Comparison of ENCODE assay signal across 8 cellular contexts in genomic region chr16:22188595-22189442, GRCh38. TPM values are rescaled to one million over a fixed set of nuclear protein-coding genes. Genes with fewer than 3 reads are reported as not detected.
DNase-seq lines count a peak whose midpoint lies in the region; ATAC-seq and TF ChIP-seq lines count a peak whose summit lies in the region.

No MANE protein-coding gene starts in this region.

- peaks cover 35% of the 10 kb centered on the region for H3K4me1 Mint-ChIP-seq in activated naive CD8-positive, alpha-beta T cell treated with anti-CD3 and anti-CD28 coated beads, Interleukin-2, amount 10 ng/mL, durations not matched to agents 7 days and 5 days
- H3K4me1 Mint-ChIP-seq in progenitor cell of endocrine pancreas (ENCODE audit: low read depth) = peaks cover 11% of the 10 kb centered on the region

- H3K9me3 Mint-ChIP-seq in activated naive CD8-positive, alpha-beta T cell treated with anti-CD3 and anti-CD28 coated beads, Interleukin-2, amount 10 ng/mL, durations not matched to agents 7 days and 5 days = no peaks in the 10 kb centered on the region
- no peaks in the 10 kb centered on the region for H3K9me3 Mint-ChIP-seq in progenitor cell of endocrine pancreas (ENCODE audit: low read depth)

- TF ChIP-seq RAD21 in SK-N-SH (IDR thresholded peaks at IDR 0.05; ENCODE audit: low read length) = peak; percentile 97

- H3K27me3 Mint-ChIP-seq in activated naive CD8-positive, alpha-beta T cell treated with anti-CD3 and anti-CD28 coated beads, Interleukin-2, amount 10 ng/mL, durations not matched to agents 7 days and 5 days = no peaks in the 10 kb centered on the region
- H3K27me3 Mint-ChIP-seq in progenitor cell of endocrine pancreas = peaks cover 12% of the 10 kb centered on the region

- H3K4me3 Mint-ChIP-seq in activated naive CD8-positive, alpha-beta T cell treated with anti-CD3 and anti-CD28 coated beads, Interleukin-2, amount 10 ng/mL, durations not matched to agents 7 days and 5 days = peak overlapping the region; percentile 98
- H3K4me3 Mint-ChIP-seq in progenitor cell of endocrine pancreas (ENCODE audit: low read depth) = peak overlapping the region; percentile 49

- no peak overlapping the region; a peak in 1 of 4 replicates for H3K4me3 ChIP-seq in SK-N-SH (ENCODE audit: low read depth in 2 of 2, low read length in 1 of 2)

- intact Hi-C loops in Right ventricle myocardium superior (cut with DNase I) = loop anchor here (5.0 to 10.0 kb wide), 3 partner anchors 104 to 234 kb away; partner anchors contain the start of genes PDZD9 and UQCRC2

- peak overlapping the region; percentile 100 for H3K27ac Mint-ChIP-seq in activated naive CD8-positive, alpha-beta T cell treated with anti-CD3 and anti-CD28 coated beads, Interleukin-2, amount 10 ng/mL, durations not matched to agents 7 days and 5 days
- peak overlapping the region; percentile 59 for H3K27ac Mint-ChIP-seq in progenitor cell of endocrine pancreas

- peak; percentile 80 for DNase-seq in MV-4-11 (lab: John Stamatoyannopoulos, UW)
- peak; percentile 73 for DNase-seq in SK-N-SH
- peak; percentile 58 for DNase-seq in activated naive CD8-positive, alpha-beta T cell treated with anti-CD3 and anti-CD28 coated beads, Interleukin-2, amount 10 ng/mL, durations not matched to agents 7 days and 5 days
- DNase-seq in Right ventricle myocardium superior = peak; percentile 65
- DNase-seq in progenitor cell of endocrine pancreas (ENCODE audit: low spot score, unreplicated experiment) = peak; percentile 51
- no peak for DNase-seq in NCI-H1048 (lab: John Stamatoyannopoulos, UW)

- no peak overlapping the region for H3K4me2 ChIP-seq in SK-N-SH

- TF ChIP-seq EP300 in SK-N-SH (IDR thresholded peaks at IDR 0.05; ENCODE audit: borderline replicate concordance in 1 of 2, low read depth in 1 of 2, low read length in 1 of 2) = 0 out of 4 replicates have a peak, but pooled peaks of 1 of the 2 experiments have one; percentile 9

- H3K9me2 ChIP-seq in SK-N-SH = no peaks in the 10 kb centered on the region

- POLR2A ChIA-PET in SK-N-SH (lab: Yijun Ruan, JAX) = interaction anchor here (0.7 to 1.3 kb wide), 4 partner anchors 181 to 238 kb away, joined by 3 read pairs; partner anchors contain the start of genes MOSMO and UQCRC2
- POLR2A ChIA-PET in activated naive CD8-positive, alpha-beta T cell treated with anti-CD3 and anti-CD28 coated beads, Interleukin-2, amount 10 ng/mL, durations not matched to agents 7 days and 5 days (lab: Charles Lee) = interaction anchor here (0.7 to 4.6 kb wide), 7 partner anchors 17 to 1388 kb away, joined by 3 to 27 read pairs (median 3); partner anchors contain the start of genes EEF2K, POLR3E and UQCRC2

- H4K20me1 ChIP-seq in SK-N-SH (ENCODE audit: insufficient read depth) = no peaks in the 10 kb centered on the region

- H3K79me2 ChIP-seq in SK-N-SH (ENCODE audit: insufficient read depth) = no peaks in the 10 kb centered on the region

- no peaks in the 10 kb centered on the region for H3K36me3 ChIP-seq in ES-I3 (ENCODE audit: insufficient read depth, low read length)
- no peaks in the 10 kb centered on the region for H3K36me3 ChIP-seq in SK-N-SH (replicated peaks in 1 of 2; ENCODE audit: control insufficient read depth in 1 of 2, insufficient read depth in 2 of 2, low read length in 1 of 2)

- H3K9me3 ChIP-seq in ES-I3 (ENCODE audit: control insufficient read depth, insufficient read depth, low read length) (no peaks in the 10 kb centered on the region), SK-N-SH (no peaks in the 10 kb centered on the region)

- peaks cover 11% of the 10 kb centered on the region; the same call in 1 of the 2 replicates for H3K4me1 ChIP-seq in ES-I3 (ENCODE audit: insufficient read depth, low read length)
- peaks cover 3 to 22% of the 10 kb centered on the region in 2 experiments; a peak in 2 of 4 replicates for H3K4me1 ChIP-seq in SK-N-SH (ENCODE audit: control insufficient read depth in 1 of 2, insufficient read depth in 2 of 2, low read depth in 1 of 2, low read length in 1 of 2)

- 44% methylated on average over 8 of the region's 8 CpGs for WGBS in SK-N-SH (ENCODE audit: low lambda C conversion rate)

- H2AFZ ChIP-seq in SK-N-SH (ENCODE audit: low read depth) = no peak overlapping the region

- peak overlapping the region in 1 of 2 experiments; percentile 72; a peak in 2 of 4 replicates for H3K27ac ChIP-seq in SK-N-SH (ENCODE audit: low read depth in 2 of 2, low read length in 1 of 2)

- CTCF ChIA-PET in SK-N-SH (lab: Yijun Ruan, JAX) = interaction anchor here (0.5 to 5.2 kb wide), 61 partner anchors 8 to 532 kb away, joined by 3 to 74 read pairs (median 4); partner anchors contain the start of genes MOSMO, PDZD9, POLR3E and UQCRC2

- ATAC-seq in activated naive CD8-positive, alpha-beta T cell treated with anti-CD3 and anti-CD28 coated beads, Interleukin-2, amount 10 ng/mL, durations not matched to agents 7 days and 5 days (ENCODE audit: low read depth) = no peak
- ATAC-seq in Right ventricle myocardium superior (ENCODE audit: poor library complexity) (no peak), HG03175 (IDR thresholded peaks at IDR 0.05; ENCODE audit: unreplicated experiment) (no peak)

- peaks cover 6% of the 10 kb centered on the region for H3F3A ChIP-seq in SK-N-SH (replicated peaks; ENCODE audit: insufficient read depth)

- H3K36me3 Mint-ChIP-seq in activated naive CD8-positive, alpha-beta T cell treated with anti-CD3 and anti-CD28 coated beads, Interleukin-2, amount 10 ng/mL, durations not matched to agents 7 days and 5 days = no peaks in the 10 kb centered on the region
- H3K36me3 Mint-ChIP-seq in progenitor cell of endocrine pancreas (ENCODE audit: insufficient read depth) = no peaks in the 10 kb centered on the region

- TF ChIP-seq CTCF in SK-N-SH (IDR thresholded peaks at IDR 0.05) (peak; percentile 87), progenitor cell of endocrine pancreas (IDR thresholded peaks at IDR 0.05; ENCODE audit: unreplicated experiment) (peak; percentile 84)

- H3K9ac ChIP-seq in ES-I3 (ENCODE audit: low read depth, low read length) (peak overlapping the region; percentile 77; the same call in 1 of the 2 replicates), SK-N-SH (no peak overlapping the region)

- no peaks in the 10 kb centered on the region for H3K27me3 ChIP-seq in SK-N-SH (ENCODE audit: insufficient read depth)

TF ChIP-seq in SK-N-SH, 30 proteins besides CTCF, POLR2A, EP300 and RAD21 (continues in another document):
- no peak for TF ChIP-seq CHD2 (IDR thresholded peaks at IDR 0.05; ENCODE audit: low read length, partially characterized antibody)
- TF ChIP-seq RXRA (IDR thresholded peaks at IDR 0.05; ENCODE audit: borderline replicate concordance, low read depth) = no peak
- no peak for TF ChIP-seq MEF2A (IDR thresholded peaks at IDR 0.05; ENCODE audit: borderline replicate concordance, low read depth)
- TF ChIP-seq ZBTB33 (IDR thresholded peaks at IDR 0.05; ENCODE audit: borderline replicate concordance, low read depth) = no peak
- no peak for TF ChIP-seq FOXM1 (IDR thresholded peaks at IDR 0.05; ENCODE audit: low read depth)
- TF ChIP-seq NRF1 (IDR thresholded peaks at IDR 0.05; ENCODE audit: low read depth, low read length) = no peak
- TF ChIP-seq MXI1 (IDR thresholded peaks at IDR 0.05; ENCODE audit: low read depth, low read length) = peak; percentile 36; the same call in 1 of the 2 replicates
- no peak for TF ChIP-seq TCF12 (IDR thresholded peaks at IDR 0.05)
- TF ChIP-seq GATA2 (CRISPR knock-in tag; IDR thresholded peaks at IDR 0.05) = no peak
- TF ChIP-seq YY1 (IDR thresholded peaks at IDR 0.05; ENCODE audit: low read depth) = no peak
- TF ChIP-seq SMC3 (IDR thresholded peaks at IDR 0.05; ENCODE audit: low read depth, low read length) = peak; percentile 85
- TF ChIP-seq EZH2phosphoT487 (IDR thresholded peaks at IDR 0.05; ENCODE audit: borderline replicate concordance, low read depth) = no peak
- TF ChIP-seq SIN3A (IDR thresholded peaks at IDR 0.05; ENCODE audit: borderline replicate concordance, low read depth, low read length) = no peak; the same call in 1 of the 2 replicates
- TF ChIP-seq RFX5 (IDR thresholded peaks at IDR 0.05; ENCODE audit: low read length) = 0 out of 2 replicates have a peak, but pooled peaks have one; percentile 31
- no peak for TF ChIP-seq FOXJ3 (CRISPR knock-in tag; IDR thresholded peaks at IDR 0.05)

RNA-seq across cellular contexts. Expression of gene EEF2K, which starts 17.3 kb away (rescaled TPM):
- 8.0 and 10.4 TPM in 2 replicates for polyA plus RNA-seq in SK-N-SH (2012; rRNA removed)
- 3.8 and 5.6 TPM in 2 replicates for polyA plus RNA-seq in SK-N-SH (2012; cell fraction: cytosol; rRNA removed)
- polyA plus RNA-seq in SK-N-SH (2012; cell fraction: nucleus; rRNA removed) = 35.2 and 38.2 TPM in 2 replicates
- total RNA-seq in activated naive CD8-positive, alpha-beta T cell treated with anti-CD3 and anti-CD28 coated beads, Interleukin-2, amount 10 ng/mL, durations not matched to agents 7 days and 5 days = 10 to 100 TPM; 25.7 to 26.1 TPM
- total RNA-seq in Right ventricle myocardium superior = 26.4 TPM
- total RNA-seq in progenitor cell of endocrine pancreas = 15.4 TPM in 2 replicates

RNA-seq across cellular contexts. Expression of gene SDR42E2, which starts 26.5 kb away (rescaled TPM):
- polyA plus RNA-seq in SK-N-SH (2012; rRNA removed) = not detected in 2 replicates
- polyA plus RNA-seq in SK-N-SH (2012; cell fraction: cytosol; rRNA removed) = not detected in 2 replicates
- not detected in 2 replicates for polyA plus RNA-seq in SK-N-SH (2012; cell fraction: nucleus; rRNA removed)
- total RNA-seq in activated naive CD8-positive, alpha-beta T cell treated with anti-CD3 and anti-CD28 coated beads, Interleukin-2, amount 10 ng/mL, durations not matched to agents 7 days and 5 days = under 1 TPM; 0.23 to 0.44 TPM
- total RNA-seq in Right ventricle myocardium superior (not detected), progenitor cell of endocrine pancreas (not detected in 2 replicates)
